9 cellular contexts compared by ENCODE assay signal in genomic region chr12:92505373-92506340, GRCh38.
DNase-seq lines count a peak whose midpoint lies in the region; ATAC-seq and TF ChIP-seq lines count a peak whose summit lies in the region.
"Had no signal": no experiment of that assay in that cellular context is flagged by ENCODE, and none has a peak within 500 bp of the region (broad histone marks: within the 10 kb centered on the region; RNA-seq: fewer than 3 reads in every experiment).

No MANE protein-coding gene starts in this region.

- in situ Hi-C loops in astrocyte of the spinal cord (cut with HindIII; ENCODE audit: low sequenced_read_pairs): no loop called here

- no peaks in the 10 kb centered on the region for H4K20me1 ChIP-seq in BLaER1 treated with 17β-estradiol and CSF1 and Interleukin-3, amounts not matched to agents 10 nM and 100 nM

- no peaks in the 10 kb centered on the region for H3K36me3 ChIP-seq in BLaER1 treated with 17β-estradiol and CSF1 and Interleukin-3, amounts not matched to agents 10 nM and 100 nM

- no peaks in the 10 kb centered on the region for H3K27me3 ChIP-seq in BLaER1 treated with 17β-estradiol and CSF1 and Interleukin-3, amounts not matched to agents 10 nM and 100 nM
- H3K27me3 ChIP-seq in layer of hippocampus (ENCODE audit: control insufficient read depth, insufficient read depth, low read length): no peaks in the 10 kb centered on the region

- ATAC-seq in GM21515 (IDR thresholded peaks at IDR 0.05; ENCODE audit: unreplicated experiment) (peak; percentile 32), GM21381 (IDR thresholded peaks at IDR 0.05; ENCODE audit: unreplicated experiment) (no peak)
- ATAC-seq: HCT116 had no signal

- DNase-seq in SIG-M5 (lab: John Stamatoyannopoulos, UW) (peak; percentile 48), astrocyte of the spinal cord (ENCODE audit: low read depth, low spot score) (peak; percentile 41), HT-29 (ENCODE audit: low spot score) (no peak)
- DNase-seq in stimulated activated CD4-positive, alpha-beta T cell treated with anti-CD3 and anti-CD28 coated beads, Interleukin-1b, Interleukin-23, amount 100 ng/mL, for 1 hour (ENCODE audit: low read depth in 2 of 2): peak; percentile 5 to 34

- H3K27ac ChIP-seq in BLaER1 treated with 17β-estradiol and CSF1 and Interleukin-3, amounts not matched to agents 10 nM and 100 nM: peak overlapping the region; percentile 88 to 97 (median 95)
- peak overlapping the region; percentile 71 for H3K27ac ChIP-seq in layer of hippocampus (ENCODE audit: low read depth, low read length)

- H3K4me3 ChIP-seq in BLaER1 treated with 17β-estradiol and CSF1 and Interleukin-3, amounts not matched to agents 10 nM and 100 nM: peak overlapping the region; percentile 20 to 54 (median 37); a peak in 13 of 20 replicates
- H3K4me3 ChIP-seq in astrocyte of the spinal cord (ENCODE audit: low read depth, low read length): no peak overlapping the region

- no peak for TF ChIP-seq CTCF in astrocyte of the spinal cord (IDR thresholded peaks at IDR 0.05; ENCODE audit: low read depth, low read length)

- H3K4me1 ChIP-seq in BLaER1 treated with 17β-estradiol and CSF1 and Interleukin-3, amounts not matched to agents 10 nM and 100 nM: peaks cover 65 to 80% (median 70%) of the 10 kb centered on the region in 10 experiments

- H3K9ac ChIP-seq in BLaER1 treated with 17β-estradiol and CSF1 and Interleukin-3, amounts not matched to agents 10 nM and 100 nM: peak overlapping the region; percentile 65 to 86 (median 81)

- peaks cover 0 to 24% (median 16%) of the 10 kb centered on the region in 11 experiments; a peak in 13 of 22 replicates for H3K9me3 ChIP-seq in BLaER1 treated with 17β-estradiol and CSF1 and Interleukin-3, amounts not matched to agents 10 nM and 100 nM (replicated peaks in 1 of 11)

- H3K4me2 ChIP-seq in BLaER1 treated with 17β-estradiol and CSF1 and Interleukin-3, amounts not matched to agents 10 nM and 100 nM: peak overlapping the region; percentile 69 to 90 (median 85)
